In genomic region chr19:3275583-3276340, GRCh38 we compare ENCODE assay signal across 1 cellular context.
TF ChIP-seq lines count a peak whose summit lies in the region.

No MANE protein-coding gene starts in this region.

TF ChIP-seq in K562, 482 proteins besides CTCF, POLR2A, EP300 and RAD21 (continued from another document and continues in another):
- TF ChIP-seq CHD7 (IDR thresholded peaks at IDR 0.05; ENCODE audit: low read depth, low read length): no peak
- peak; percentile 34; the same call in 1 of the 2 replicates for TF ChIP-seq CREB3L1 (IDR thresholded peaks at IDR 0.05; ENCODE audit: borderline replicate concordance, low read depth)
- TF ChIP-seq SLC30A9 (CRISPR knock-in tag; IDR thresholded peaks at IDR 0.05): no peak
- peak; percentile 88; the same call in 1 of the 2 replicates for TF ChIP-seq TARDBP (IDR thresholded peaks at IDR 0.05)
- TF ChIP-seq SNIP1 (IDR thresholded peaks at IDR 0.05; ENCODE audit: low read depth): no peak
- no peak for TF ChIP-seq CREB5 (CRISPR knock-in tag; IDR thresholded peaks at IDR 0.05)
- 0 out of 2 replicates have a peak, but pooled peaks have one; percentile 25 for TF ChIP-seq MTA1 (IDR thresholded peaks at IDR 0.05; ENCODE audit: borderline replicate concordance)
- TF ChIP-seq SMARCB1 (IDR thresholded peaks at IDR 0.05; ENCODE audit: insufficient read length, low read depth): no peak
- TF ChIP-seq STAT6 (CRISPR knock-in tag; IDR thresholded peaks at IDR 0.05): no peak
- TF ChIP-seq GABPA (tag; conservative IDR thresholded peaks at IDR 0.05; ENCODE audit: low read depth): peak; percentile 82
- peak in 1 of 2 experiments; percentile 56 for TF ChIP-seq E2F6 (IDR thresholded peaks at IDR 0.05; ENCODE audit: borderline replicate concordance in 1 of 2, extremely low read depth in 1 of 2, insufficient read depth in 1 of 2, insufficient read length in 1 of 2, low read depth in 1 of 2, low read length in 1 of 2, poor library complexity in 1 of 2, severe bottlenecking in 1 of 2)
- TF ChIP-seq ZBTB7A (IDR thresholded peaks at IDR 0.05; ENCODE audit: borderline replicate concordance, control insufficient read depth, low read depth, low read length): peak; percentile 96; the same call in 1 of the 2 replicates
- no peak for TF ChIP-seq MCM5 (IDR thresholded peaks at IDR 0.05; ENCODE audit: low read depth)
- TF ChIP-seq TEAD1 (CRISPR knock-in tag; IDR thresholded peaks at IDR 0.05): peak in 1 of 2 experiments; percentile 87; a peak in 1 of 4 replicates
- TF ChIP-seq DLX4 (CRISPR knock-in tag; IDR thresholded peaks at IDR 0.05): no peak
- TF ChIP-seq ESRRA (IDR thresholded peaks at IDR 0.05; ENCODE audit: borderline replicate concordance, low read depth): peak; percentile 64
- no peak for TF ChIP-seq KAT8 (IDR thresholded peaks at IDR 0.05; ENCODE audit: low read depth)
- TF ChIP-seq ZNF134 (CRISPR knock-in tag; conservative IDR thresholded peaks at IDR 0.05): 0 out of 2 replicates have a peak, but pooled peaks have one; percentile 48
- no peak for TF ChIP-seq CC2D1A (IDR thresholded peaks at IDR 0.05)
- no peak for TF ChIP-seq FUS (optimal IDR thresholded peaks at IDR 0.05; ENCODE audit: low read depth, low read length)
- no peak for TF ChIP-seq ZNF780A (CRISPR knock-in tag; IDR thresholded peaks at IDR 0.05)
- TF ChIP-seq THAP12 (CRISPR knock-in tag; IDR thresholded peaks at IDR 0.05): peak; percentile 47; the same call in 1 of the 2 replicates
- TF ChIP-seq NFIX (CRISPR knock-in tag; IDR thresholded peaks at IDR 0.05; ENCODE audit: low read depth): no peak
- no peak for TF ChIP-seq KAT2B (IDR thresholded peaks at IDR 0.05; ENCODE audit: low read depth, low read length)
- TF ChIP-seq TFAP4 (CRISPR knock-in tag; IDR thresholded peaks at IDR 0.05; ENCODE audit: borderline replicate concordance): peak; percentile 46; the same call in 1 of the 2 replicates
- TF ChIP-seq TAF7 (tag; IDR thresholded peaks at IDR 0.05): 0 out of 2 replicates have a peak, but pooled peaks have one; percentile 39
- no peak for TF ChIP-seq PYGO2 (tag; IDR thresholded peaks at IDR 0.05)
- TF ChIP-seq CREM (IDR thresholded peaks at IDR 0.05; ENCODE audit: low read depth): 0 out of 2 replicates have a peak, but pooled peaks have one; percentile 10
- TF ChIP-seq SAFB (IDR thresholded peaks at IDR 0.05; ENCODE audit: borderline replicate concordance, low read depth, low read length): peak; percentile 63; the same call in 1 of the 2 replicates
- no peak for TF ChIP-seq JUNB (CRISPR knock-in tag; conservative IDR thresholded peaks at IDR 0.05)
- TF ChIP-seq ZNF507 (tag; conservative IDR thresholded peaks at IDR 0.05): no peak
- no peak for TF ChIP-seq NR1H2 (CRISPR knock-in tag; IDR thresholded peaks at IDR 0.05)
- TF ChIP-seq KDM5B (IDR thresholded peaks at IDR 0.05; ENCODE audit: insufficient replicate concordance, low read depth, low read length): peak; percentile 48
- TF ChIP-seq SMAD4 (CRISPR knock-in tag; conservative IDR thresholded peaks at IDR 0.05): peak; percentile 60
- TF ChIP-seq ZFX (CRISPR knock-in tag; IDR thresholded peaks at IDR 0.05): peak; percentile 61; the same call in 1 of the 2 replicates
- no peak for TF ChIP-seq FOXA1 (IDR thresholded peaks at IDR 0.05; ENCODE audit: borderline replicate concordance)
- TF ChIP-seq MYC (IDR thresholded peaks at IDR 0.05; ENCODE audit: low read depth, low read length): peak; percentile 56; the same call in 1 of the 2 replicates
- TF ChIP-seq MYC (CRISPR knock-in tag; IDR thresholded peaks at IDR 0.05; ENCODE audit: borderline replicate concordance, low read depth): no peak
- no peak for TF ChIP-seq ZKSCAN1 (IDR thresholded peaks at IDR 0.05; ENCODE audit: low read depth, low read length)
- TF ChIP-seq SMARCE1 (IDR thresholded peaks at IDR 0.05): 0 out of 2 replicates have a peak, but pooled peaks have one; percentile 36
- no peak for TF ChIP-seq WHSC1 (IDR thresholded peaks at IDR 0.05; ENCODE audit: low read length)
- TF ChIP-seq C11orf30 (IDR thresholded peaks at IDR 0.05; ENCODE audit: low read depth): no peak
